In genomic region chr14:66715313-66715712, GRCh38 we compare ENCODE assay signal across 8 cellular contexts.
A peak's percentile ranks its signal among the peaks of the same experiment; 100 is the strongest.
DNase-seq lines count a peak whose midpoint lies in the region; ATAC-seq and TF ChIP-seq lines count a peak whose summit lies in the region.
"Not testable (repeated sequence)": the region's sequence is repeated elsewhere in the genome, so short reads cannot be mapped to it uniquely, and the experiment has no call there.

No MANE protein-coding gene starts in this region.

- not testable (repeated sequence) for H3K4me1 ChIP-seq in CD8-positive, alpha-beta memory T cell (ENCODE audit: insufficient read depth, low read length)

- H3K9me3 Mint-ChIP-seq in CD8-positive, alpha-beta memory T cell: peaks cover 0 to 65% (median 39%) of the 10 kb centered on the region in 5 donors
- H3K9me3 Mint-ChIP-seq in activated CD8-positive, alpha-beta T cell treated with anti-CD3 and anti-CD28 coated beads for 36 hours: peaks cover 21% of the 10 kb centered on the region
- H3K9me3 Mint-ChIP-seq in activated T-helper 17 cell treated with anti-CD3 and anti-CD28 coated beads, Interleukin-2, amount 50 U/mL, for 72 hours; activated naive CD8-positive, alpha-beta T cell treated with anti-CD3 and anti-CD28 coated beads, Interleukin-2, amount 10 ng/mL, durations not matched to agents 7 days and 5 days: not testable (repeated sequence)
- peaks cover 11% of the 10 kb centered on the region for H3K9me3 Mint-ChIP-seq in memory B cell
- H3K9me3 Mint-ChIP-seq in stimulated activated naive CD8-positive, alpha-beta T cell treated with anti-CD3 and anti-CD28 coated beads, Interleukin-15, Interleukin-2, amounts not matched to agents 100 ng/mL and 50 ng/mL, for 24 hours: peaks cover 13% of the 10 kb centered on the region

- not testable (repeated sequence) for DNase-seq in CD8-positive, alpha-beta memory T cell; T-helper 17 cell; activated CD8-positive, alpha-beta T cell treated with anti-CD3 and anti-CD28 coated beads for 36 hours; activated naive CD8-positive, alpha-beta T cell treated with anti-CD3 and anti-CD28 coated beads, Interleukin-2, amount 10 ng/mL, durations not matched to agents 7 days and 5 days; memory B cell (ENCODE audit: low spot score in 2 of 2)
- peak; percentile 44 for DNase-seq in Jurkat, Clone E6-1 (ENCODE audit: low read depth, low spot score)

- peak overlapping the region in 4 of 8 donors; percentile 0 to 39 (median 4) for H3K27ac Mint-ChIP-seq in CD8-positive, alpha-beta memory T cell
- peak overlapping the region; percentile 0 for H3K27ac Mint-ChIP-seq in T-helper 17 cell
- peak overlapping the region; percentile 3 for H3K27ac Mint-ChIP-seq in activated CD8-positive, alpha-beta T cell treated with anti-CD3 and anti-CD28 coated beads for 36 hours
- peak overlapping the region; percentile 15 for H3K27ac Mint-ChIP-seq in activated T-helper 17 cell treated with anti-CD3 and anti-CD28 coated beads, Interleukin-2, amount 50 U/mL, for 72 hours
- H3K27ac Mint-ChIP-seq in activated naive CD8-positive, alpha-beta T cell treated with anti-CD3 and anti-CD28 coated beads, Interleukin-2, amount 10 ng/mL, durations not matched to agents 7 days and 5 days: peak overlapping the region; percentile 79
- not testable (repeated sequence) for H3K27ac Mint-ChIP-seq in memory B cell; stimulated activated naive CD8-positive, alpha-beta T cell treated with anti-CD3 and anti-CD28 coated beads, Interleukin-15, Interleukin-2, amounts not matched to agents 100 ng/mL and 50 ng/mL, for 24 hours

- TF ChIP-seq CTCF in activated CD8-positive, alpha-beta T cell treated with anti-CD3 and anti-CD28 coated beads for 36 hours (IDR thresholded peaks at IDR 0.05): not testable (repeated sequence)

- H3K4me3 ChIP-seq in CD8-positive, alpha-beta memory T cell (ENCODE audit: low read length); Jurkat, Clone E6-1 (ENCODE audit: low read length): not testable (repeated sequence)

- H3K4me3 Mint-ChIP-seq in CD8-positive, alpha-beta memory T cell: peak overlapping the region; percentile 14 to 74 (median 52)
- H3K4me3 Mint-ChIP-seq in T-helper 17 cell: peak overlapping the region; percentile 1
- H3K4me3 Mint-ChIP-seq in activated CD8-positive, alpha-beta T cell treated with anti-CD3 and anti-CD28 coated beads for 36 hours: peak overlapping the region; percentile 36
- H3K4me3 Mint-ChIP-seq in activated T-helper 17 cell treated with anti-CD3 and anti-CD28 coated beads, Interleukin-2, amount 50 U/mL, for 72 hours: peak overlapping the region; percentile 34
- H3K4me3 Mint-ChIP-seq in activated naive CD8-positive, alpha-beta T cell treated with anti-CD3 and anti-CD28 coated beads, Interleukin-2, amount 10 ng/mL, durations not matched to agents 7 days and 5 days: peak overlapping the region; percentile 71
- peak overlapping the region; percentile 1 for H3K4me3 Mint-ChIP-seq in memory B cell
- H3K4me3 Mint-ChIP-seq in stimulated activated naive CD8-positive, alpha-beta T cell treated with anti-CD3 and anti-CD28 coated beads, Interleukin-15, Interleukin-2, amounts not matched to agents 100 ng/mL and 50 ng/mL, for 24 hours: peak overlapping the region; percentile 41

- H3K27me3 Mint-ChIP-seq in CD8-positive, alpha-beta memory T cell; T-helper 17 cell; activated CD8-positive, alpha-beta T cell treated with anti-CD3 and anti-CD28 coated beads for 36 hours; activated T-helper 17 cell treated with anti-CD3 and anti-CD28 coated beads, Interleukin-2, amount 50 U/mL, for 72 hours; activated naive CD8-positive, alpha-beta T cell treated with anti-CD3 and anti-CD28 coated beads, Interleukin-2, amount 10 ng/mL, durations not matched to agents 7 days and 5 days; memory B cell; stimulated activated naive CD8-positive, alpha-beta T cell treated with anti-CD3 and anti-CD28 coated beads, Interleukin-15, Interleukin-2, amounts not matched to agents 100 ng/mL and 50 ng/mL, for 24 hours: not testable (repeated sequence)

- intact Hi-C loops in activated CD8-positive, alpha-beta T cell treated with anti-CD3 and anti-CD28 coated beads for 36 hours (cut with micrococcal nuclease): not testable (repeated sequence)

- H3K36me3 Mint-ChIP-seq in CD8-positive, alpha-beta memory T cell: peaks cover 0 to 47% (median 3%) of the 10 kb centered on the region in 3 donors
- H3K36me3 Mint-ChIP-seq in T-helper 17 cell (ENCODE audit: low read depth); activated T-helper 17 cell treated with anti-CD3 and anti-CD28 coated beads, Interleukin-2, amount 50 U/mL, for 72 hours (ENCODE audit: low read depth): not testable (repeated sequence)
- peaks cover 33% of the 10 kb centered on the region for H3K36me3 Mint-ChIP-seq in activated CD8-positive, alpha-beta T cell treated with anti-CD3 and anti-CD28 coated beads for 36 hours (ENCODE audit: low read depth)
- H3K36me3 Mint-ChIP-seq in activated naive CD8-positive, alpha-beta T cell treated with anti-CD3 and anti-CD28 coated beads, Interleukin-2, amount 10 ng/mL, durations not matched to agents 7 days and 5 days: peaks cover 21% of the 10 kb centered on the region
- H3K36me3 Mint-ChIP-seq in memory B cell: peaks cover 15% of the 10 kb centered on the region
- peaks cover 36% of the 10 kb centered on the region for H3K36me3 Mint-ChIP-seq in stimulated activated naive CD8-positive, alpha-beta T cell treated with anti-CD3 and anti-CD28 coated beads, Interleukin-15, Interleukin-2, amounts not matched to agents 100 ng/mL and 50 ng/mL, for 24 hours (ENCODE audit: low read depth)

- not testable (repeated sequence) for H3K9me3 ChIP-seq in CD8-positive, alpha-beta memory T cell (ENCODE audit: low read length); T-helper 17 cell (ENCODE audit: control insufficient read depth, low read length, poor library complexity, severe bottlenecking)

- H3K36me3 ChIP-seq in CD8-positive, alpha-beta memory T cell (ENCODE audit: insufficient read depth, low read length): not testable (repeated sequence)

- H3K27me3 ChIP-seq in CD8-positive, alpha-beta memory T cell (ENCODE audit: insufficient read depth, low read length, poor library complexity, severe bottlenecking): not testable (repeated sequence)

- POLR2A ChIA-PET in CD8-positive, alpha-beta memory T cell (lab: Charles Lee); activated CD8-positive, alpha-beta T cell treated with anti-CD3 and anti-CD28 coated beads for 36 hours (lab: Charles Lee); activated naive CD8-positive, alpha-beta T cell treated with anti-CD3 and anti-CD28 coated beads, Interleukin-2, amount 10 ng/mL, durations not matched to agents 7 days and 5 days (lab: Charles Lee): not testable (repeated sequence)

- CTCF ChIA-PET in CD8-positive, alpha-beta memory T cell (lab: Charles Lee); activated CD8-positive, alpha-beta T cell treated with anti-CD3 and anti-CD28 coated beads for 36 hours (lab: Charles Lee): not testable (repeated sequence)

- H3K27ac ChIP-seq in CD8-positive, alpha-beta memory T cell (ENCODE audit: low read depth, low read length): not testable (repeated sequence)

- ATAC-seq in T-helper 17 cell; activated CD8-positive, alpha-beta T cell treated with anti-CD3 and anti-CD28 coated beads for 36 hours; activated T-helper 17 cell treated with anti-CD3 and anti-CD28 coated beads, Interleukin-2, amount 50 U/mL, for 72 hours (replicated peaks); activated naive CD8-positive, alpha-beta T cell treated with anti-CD3 and anti-CD28 coated beads, Interleukin-2, amount 10 ng/mL, durations not matched to agents 7 days and 5 days (ENCODE audit: low read depth); memory B cell (ENCODE audit: low read depth): not testable (repeated sequence)

- peaks cover 17 to 40% (median 30%) of the 10 kb centered on the region in 3 donors for H3K4me1 Mint-ChIP-seq in CD8-positive, alpha-beta memory T cell
- H3K4me1 Mint-ChIP-seq in T-helper 17 cell: peaks cover 19% of the 10 kb centered on the region
- H3K4me1 Mint-ChIP-seq in activated CD8-positive, alpha-beta T cell treated with anti-CD3 and anti-CD28 coated beads for 36 hours (ENCODE audit: low read depth): peaks cover 37% of the 10 kb centered on the region
- H3K4me1 Mint-ChIP-seq in activated T-helper 17 cell treated with anti-CD3 and anti-CD28 coated beads, Interleukin-2, amount 50 U/mL, for 72 hours: peaks cover 20% of the 10 kb centered on the region
- peaks cover 45% of the 10 kb centered on the region for H3K4me1 Mint-ChIP-seq in activated naive CD8-positive, alpha-beta T cell treated with anti-CD3 and anti-CD28 coated beads, Interleukin-2, amount 10 ng/mL, durations not matched to agents 7 days and 5 days
- H3K4me1 Mint-ChIP-seq in memory B cell: peaks cover 16% of the 10 kb centered on the region
- H3K4me1 Mint-ChIP-seq in stimulated activated naive CD8-positive, alpha-beta T cell treated with anti-CD3 and anti-CD28 coated beads, Interleukin-15, Interleukin-2, amounts not matched to agents 100 ng/mL and 50 ng/mL, for 24 hours (ENCODE audit: low read depth): peaks cover 43% of the 10 kb centered on the region

Comparison
In these comparisons a context has a peak if more than half of its experiments do, and no peak if none do; other contexts are left out.
1. H3K4me3 Mint-ChIP-seq: peak in every context shown above with its lines; median percentile 71 in activated naive CD8-positive, alpha-beta T cell treated with anti-CD3 and anti-CD28 coated beads, Interleukin-2, amount 10 ng/mL, durations not matched to agents 7 days and 5 days; 52 in CD8-positive, alpha-beta memory T cell; 41 in stimulated activated naive CD8-positive, alpha-beta T cell treated with anti-CD3 and anti-CD28 coated beads, Interleukin-15, Interleukin-2, amounts not matched to agents 100 ng/mL and 50 ng/mL, for 24 hours; 36 in activated CD8-positive, alpha-beta T cell treated with anti-CD3 and anti-CD28 coated beads for 36 hours; 34 in activated T-helper 17 cell treated with anti-CD3 and anti-CD28 coated beads, Interleukin-2, amount 50 U/mL, for 72 hours; 1 in T-helper 17 cell; 1 in memory B cell.